30 cellular contexts compared by ENCODE assay signal in the genomic region with DNA sequence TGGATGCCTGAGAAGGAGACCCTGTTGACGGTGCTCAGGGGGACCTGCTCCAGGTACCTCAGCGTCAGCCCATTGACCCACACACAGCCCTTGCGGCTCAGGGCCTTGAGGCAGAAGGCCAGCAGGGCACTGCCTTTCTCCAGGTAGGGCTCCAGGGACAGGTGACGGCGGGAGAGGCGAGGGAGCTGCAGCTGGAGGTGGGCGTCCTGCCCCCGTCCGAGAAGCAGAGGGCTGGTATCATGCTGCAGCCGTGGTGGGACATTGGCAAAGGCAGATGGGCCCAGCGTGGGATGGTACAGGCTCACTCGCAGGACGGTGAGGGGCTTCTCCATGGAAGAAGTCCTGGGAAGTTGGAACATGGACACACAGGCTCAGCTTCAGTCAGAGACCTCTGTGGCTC. TPM values are rescaled to one million over a fixed set of nuclear protein-coding genes. Genes with fewer than 3 reads are reported as not detected.
DNase-seq lines count a peak whose midpoint lies in the region; ATAC-seq and TF ChIP-seq lines count a peak whose summit lies in the region.
"Had no signal": no experiment of that assay in that cellular context is flagged by ENCODE, and none has a peak within 500 bp of the region (broad histone marks: within the 10 kb centered on the region; RNA-seq: fewer than 3 reads in every experiment).

No MANE protein-coding gene starts in this region.

- H3K4me3 ChIP-seq in right cardiac atrium (ENCODE audit: low read length), result no peak overlapping the region
- no peak overlapping the region for H3K4me3 ChIP-seq in spleen
- H3K4me3 ChIP-seq in mucosa of descending colon, result no peak overlapping the region
- H3K4me3 ChIP-seq in mesenchymal stem cell (ENCODE audit: insufficient read depth in 1 of 2, low read depth in 1 of 2, low read length in 2 of 2), result no peak overlapping the region
- H3K4me3 ChIP-seq: GM23248, K562, PC-9, SK-N-MC had no signal

- H3K79me1 ChIP-seq in mesenchymal stem cell (replicated peaks; ENCODE audit: low read length, poor library complexity, severe bottlenecking), result no peaks in the 10 kb centered on the region

- H2AFZ ChIP-seq in mesenchymal stem cell (ENCODE audit: low read depth, low read length), result no peak overlapping the region
- H2AFZ ChIP-seq: GM23248, PC-9 had no signal

- no peak overlapping the region for H3K4ac ChIP-seq in mesenchymal stem cell (ENCODE audit: low read depth in 1 of 2, low read length in 2 of 2)

- H3K27ac ChIP-seq in right cardiac atrium (ENCODE audit: low read length) (no peak overlapping the region), spleen (no peak overlapping the region), mesenchymal stem cell (ENCODE audit: low read length, poor library complexity, severe bottlenecking) (no peak overlapping the region)
- H3K27ac ChIP-seq: GM23248, PC-9, SK-N-MC had no signal

- H3K27me3 ChIP-seq in right cardiac atrium (ENCODE audit: control insufficient read depth, insufficient read depth) (no peaks in the 10 kb centered on the region), spleen (replicated peaks in 1 of 7) (peaks cover 0 to 3% (median 0%) of the 10 kb centered on the region in 7 donors), mesenchymal stem cell (ENCODE audit: control insufficient read depth in 1 of 2, insufficient read depth in 1 of 2, low read length in 2 of 2) (peaks cover 50 to 53% of the 10 kb centered on the region in 2 experiments)

- no peak overlapping the region for H2AK5ac ChIP-seq in mesenchymal stem cell (ENCODE audit: low read length, severe bottlenecking)

- H3K36me3 ChIP-seq in spleen (no peaks in the 10 kb centered on the region), mucosa of descending colon (ENCODE audit: low read depth) (no peaks in the 10 kb centered on the region), mesenchymal stem cell (ENCODE audit: control insufficient read depth in 1 of 2, insufficient read depth in 2 of 2, low read depth in 1 of 2, low read length in 2 of 2) (no peaks in the 10 kb centered on the region)

- TF ChIP-seq CTCF in spleen (IDR thresholded peaks at IDR 0.05 in 8 of 11, conservative IDR thresholded peaks at IDR 0.05 in 3 of 11) (no peak), mucosa of descending colon (IDR thresholded peaks at IDR 0.05) (no peak)

- no peak overlapping the region for H2BK5ac ChIP-seq in mesenchymal stem cell (ENCODE audit: low read depth, low read length, poor library complexity, severe bottlenecking)

- no peak overlapping the region for H3K4me2 ChIP-seq in mesenchymal stem cell (ENCODE audit: low read length, poor library complexity, severe bottlenecking)
- H3K4me2 ChIP-seq: PC-9 had no signal

- H3K9ac ChIP-seq in mesenchymal stem cell (ENCODE audit: low read length), result no peak overlapping the region
- H3K9ac ChIP-seq: GM23248 had no signal

- H2BK15ac ChIP-seq in mesenchymal stem cell (ENCODE audit: low read depth, poor library complexity, severe bottlenecking), result no peak overlapping the region

- H3K14ac ChIP-seq in mesenchymal stem cell (ENCODE audit: low read length in 2 of 2), result no peak overlapping the region

- H3K23ac ChIP-seq in mesenchymal stem cell (ENCODE audit: low read length in 2 of 2), result no peak overlapping the region

- H3K9me3 ChIP-seq in right cardiac atrium (ENCODE audit: control insufficient read depth, low read length), result no peaks in the 10 kb centered on the region
- H3K9me3 ChIP-seq in spleen, result no peaks in the 10 kb centered on the region
- H3K9me3 ChIP-seq in mucosa of descending colon, result no peaks in the 10 kb centered on the region
- H3K9me3 ChIP-seq in mesenchymal stem cell (ENCODE audit: control insufficient read depth, low read length), result no peaks in the 10 kb centered on the region

- no peak overlapping the region for H2BK12ac ChIP-seq in mesenchymal stem cell (ENCODE audit: low read length in 2 of 2)

- no peak overlapping the region for H3K18ac ChIP-seq in mesenchymal stem cell (ENCODE audit: low read depth in 1 of 2, low read length in 2 of 2)

- H3K4me1 ChIP-seq in right cardiac atrium (ENCODE audit: control insufficient read depth, insufficient read depth, low read length), result no peaks in the 10 kb centered on the region
- peaks cover 0 to 6% (median 0%) of the 10 kb centered on the region in 6 donors for H3K4me1 ChIP-seq in spleen
- no peaks in the 10 kb centered on the region for H3K4me1 ChIP-seq in mucosa of descending colon (ENCODE audit: low read depth)
- peaks cover 5% of the 10 kb centered on the region for H3K4me1 ChIP-seq in mesenchymal stem cell (ENCODE audit: control insufficient read depth, insufficient read depth, low read depth, low read length)

- H4K91ac ChIP-seq in mesenchymal stem cell (ENCODE audit: low read length), result no peak overlapping the region

- no peak overlapping the region for H2BK120ac ChIP-seq in mesenchymal stem cell (ENCODE audit: low read depth, low read length)

- DNase-seq in cardiac septum (ENCODE audit: low spot score) (peak; percentile 72), right cardiac atrium (no peak), mesenteric fat pad (ENCODE audit: low spot score) (peak; percentile 78), spleen (peak; percentile 74), mucosa of descending colon (no peak), mesenchymal stem cell (no peak)
- no peak for DNase-seq in stimulated activated CD4-positive, alpha-beta T cell treated with anti-CD3 and anti-CD28 coated beads, Interleukin-2, amount 100 ng/mL, for 24 hours
- DNase-seq: 8988T; ACHN; CD4-positive, alpha-beta memory T cell; COR-L47; GM23248; H9; Kasumi-1; NCI-H1105; NCI-H1436 treated with DMSO at 0.1 percent for 48 hours; NCI-H187 treated with DMSO at 0.1 percent for 48 hours; NCI-H446 treated with DMSO at 0.1 percent for 48 hours; NCI-H526; NCI-H82; NK-92 treated with Interleukin-12 subunit alpha and Interleukin-12 subunit beta, amount 100 ng/mL, for 24 hours; PC-9; SHP77 had no signal

- H4K8ac ChIP-seq in mesenchymal stem cell (ENCODE audit: low read length), result no peak overlapping the region

- intact Hi-C loops in cardiac septum (cut with DNase I) (no loop called here), right cardiac atrium (cut with DNase I) (no loop called here), spleen (cut with DNase I; ENCODE audit: low total_unique reads) (no loop called here), mucosa of descending colon (cut with DNase I, micrococcal nuclease) (no loop called here)

- TF ChIP-seq POLR2A in spleen (IDR thresholded peaks at IDR 0.05), result no peak

- no peak for ATAC-seq in right cardiac atrium
- ATAC-seq in mucosa of descending colon, result no peak
- no peak for ATAC-seq in activated CD4-positive, CD25-positive, alpha-beta regulatory T cell treated with anti-CD3 and anti-CD28 coated beads, Interleukin-2, amount 50 U/mL, for 24 hours

- WGBS in right cardiac atrium, result 96% methylated on average over 13 of the region's 13 CpGs
- 85 to 97% (median 93%) methylated on average over 2 to 13 of the region's 13 CpGs for WGBS in spleen, 5 donors
- 91% methylated on average over 13 of the region's 13 CpGs for WGBS in mesenchymal stem cell

RNA-seq across cellular contexts. Expression of a gene that starts 2.5 kb away (rescaled TPM):
- not detected for total RNA-seq in cardiac septum
- not detected for total RNA-seq in right cardiac atrium
- polyA plus RNA-seq in right cardiac atrium, result not detected
- total RNA-seq in mesenteric fat pad, result not detected
- 1 to 10 TPM in 2 of 7 donors, under 1 TPM in 5; 0.29 to 1.2 (median 0.70) TPM for total RNA-seq in spleen
- 1 to 10 TPM in 1 of 3 donors, under 1 TPM in 2; 0.23 to 2.4 (median 0.96) TPM for polyA plus RNA-seq in spleen
- not detected for total RNA-seq in mucosa of descending colon
- not detected for polyA plus RNA-seq in mesenchymal stem cell (2013, experiment 1 of 2)
- polyA plus RNA-seq in mesenchymal stem cell (2013, experiment 2 of 2), result not detected
- total RNA-seq: CD4-positive, alpha-beta memory T cell; Daoy; GM23248; H9; K562; M059J; PC-9; RPMI7951 had no signal
- polyA plus RNA-seq: BJ; CD4-positive, alpha-beta memory T cell; GM23248; K562 had no signal

RNA-seq across cellular contexts. Expression of a gene that starts 2.5 kb away (rescaled TPM):
- total RNA-seq in cardiac septum (not detected), right cardiac atrium (not detected), mesenteric fat pad (not detected), spleen (1 to 10 TPM in 4 of 7 donors, under 1 TPM in 3; 0.37 to 4.0 (median 1.8) TPM), mucosa of descending colon (under 1 TPM; 0.28 to 0.36 (median 0.29) TPM)
- polyA plus RNA-seq in right cardiac atrium (not detected), spleen (1 to 10 TPM in 1 of 3 donors, under 1 TPM in 2; 0.48 to 1.4 (median 0.74) TPM)
- not detected for polyA plus RNA-seq in mesenchymal stem cell (2013, experiment 1 of 2)
- not detected for polyA plus RNA-seq in mesenchymal stem cell (2013, experiment 2 of 2)
- total RNA-seq: Daoy, GM23248, H9, K562, M059J, PC-9, RPMI7951 had no signal
- polyA plus RNA-seq: BJ; CD4-positive, alpha-beta memory T cell; GM23248; K562 had no signal

RNA-seq across cellular contexts. Expression of a gene that starts 50.6 kb away (rescaled TPM):
- total RNA-seq in cardiac septum (112 TPM), right cardiac atrium (100 to 1,000 TPM; 128 to 160 (median 141) TPM), mesenteric fat pad (170 TPM), spleen (100 to 1,000 TPM; 139 to 288 (median 210) TPM), mucosa of descending colon (100 to 1,000 TPM; 170 to 255 (median 243) TPM)
- polyA plus RNA-seq in right cardiac atrium (152 TPM), spleen (100 to 1,000 TPM in 2 of 3 donors, 10 to 100 TPM in 1; 88.1 to 139 (median 113) TPM)
- polyA plus RNA-seq in mesenchymal stem cell (2013, experiment 1 of 2), result 114 TPM
- polyA plus RNA-seq in mesenchymal stem cell (2013, experiment 2 of 2), result 113 TPM

Comparison
In these comparisons a context has a peak if more than half of its experiments do, and no peak if none do; other contexts are left out.
1. DNase-seq: peak in cardiac septum (single experiment), mesenteric fat pad (single experiment) and spleen (single experiment); none in right cardiac atrium (0 of 3), mucosa of descending colon (0 of 3), mesenchymal stem cell (single experiment) and stimulated activated CD4-positive, alpha-beta T cell treated with anti-CD3 and anti-CD28 coated beads, Interleukin-2, amount 100 ng/mL, for 24 hours (0 of 2).